Comparison of ENCODE assay signal across 28 cellular contexts in genomic region chr17:41794603-41794975, GRCh38. TPM values are rescaled to one million over a fixed set of nuclear protein-coding genes. Genes with fewer than 3 reads are reported as not detected.
DNase-seq lines count a peak whose midpoint lies in the region; ATAC-seq and TF ChIP-seq lines count a peak whose summit lies in the region.
"Had no signal": no experiment of that assay in that cellular context is flagged by ENCODE, and none has a peak within 500 bp of the region (broad histone marks: within the 10 kb centered on the region; RNA-seq: fewer than 3 reads in every experiment).

No MANE protein-coding gene starts in this region.

- H4K8ac ChIP-seq in mesenchymal stem cell (ENCODE audit: low read length): peak overlapping the region; percentile 19

- no peak overlapping the region for H3K23ac ChIP-seq in mesenchymal stem cell (ENCODE audit: low read length in 2 of 2)

- ATAC-seq in left cardiac atrium: no peak
- ATAC-seq: activated CD8-positive, alpha-beta memory T cell treated with anti-CD3 and anti-CD28 coated beads, Interleukin-2, amount 10 ng/mL, durations not matched to agents 7 days and 5 days; activated T-cell treated with anti-CD3 and anti-CD28 coated beads, Interleukin-2, amount 50 U/mL, for 72 hours had no signal

- peak overlapping the region in 1 of 2 experiments; percentile 85 for H2BK12ac ChIP-seq in mesenchymal stem cell (ENCODE audit: low read length in 2 of 2)

- no peak for DNase-seq in cardiac muscle cell (ENCODE audit: low read depth in 1 of 2, low spot score in 1 of 2)
- DNase-seq in left cardiac atrium: no peak
- DNase-seq in mesenchymal stem cell: no peak
- no peak for DNase-seq in type B pancreatic cell (ENCODE audit: extremely low spot score, unreplicated experiment)
- DNase-seq in mesenteric fat pad (ENCODE audit: low spot score): no peak
- no peak for DNase-seq in SW480 (ENCODE audit: low spot score)
- DNase-seq in activated T-cell treated with anti-CD3 and anti-CD28 coated beads, Interleukin-2, amount 50 U/mL, for 48 hours: no peak
- DNase-seq: activated CD4-positive, alpha-beta T cell treated with anti-CD3 and anti-CD28 coated beads, Interleukin-2, amount 50 U/mL, for 1 hour; activated CD8-positive, alpha-beta memory T cell treated with anti-CD3 and anti-CD28 coated beads, Interleukin-2, amount 10 ng/mL, durations not matched to agents 7 days and 5 days; activated naive CD4-positive, alpha-beta T cell; activated T-cell treated with anti-CD3 and anti-CD28 coated beads, Interleukin-2, amount 50 U/mL, for 72 hours; AML-193; CD4-positive, alpha-beta T cell; DMS 273 treated with DMSO at 0.1 percent for 48 hours; GOT3; pancreas; retina; SIG-M5; stimulated activated CD4-positive, alpha-beta T cell treated with anti-CD3 and anti-CD28 coated beads, Interleukin-2, amount 100 ng/mL, for 48 hours; SW 1271; upper lobe of left lung had no signal

- H3K9me3 ChIP-seq in cardiac muscle cell (ENCODE audit: low read depth): no peaks in the 10 kb centered on the region
- no peaks in the 10 kb centered on the region for H3K9me3 ChIP-seq in mesenchymal stem cell (ENCODE audit: control insufficient read depth, low read length)
- H3K9me3 ChIP-seq: pancreas, upper lobe of left lung had no signal

- H3K4me1 ChIP-seq in cardiac muscle cell (ENCODE audit: low read depth): peaks cover 43% of the 10 kb centered on the region
- H3K4me1 ChIP-seq in mesenchymal stem cell (ENCODE audit: control insufficient read depth, insufficient read depth, low read depth, low read length): peaks cover 26% of the 10 kb centered on the region

- TF ChIP-seq CTCF in cardiac muscle cell (IDR thresholded peaks at IDR 0.05; ENCODE audit: low read depth, low read length): no peak
- TF ChIP-seq CTCF in VCaP (conservative IDR thresholded peaks at IDR 0.05): no peak
- no peak for TF ChIP-seq CTCF in type B pancreatic cell (conservative IDR thresholded peaks at IDR 0.05)

- no peak overlapping the region for H3K4me3 ChIP-seq in cardiac muscle cell
- no peak overlapping the region for H3K4me3 ChIP-seq in mesenchymal stem cell (ENCODE audit: insufficient read depth in 1 of 2, low read depth in 1 of 2, low read length in 2 of 2)
- H3K4me3 ChIP-seq: pancreas, upper lobe of left lung had no signal

- 89% methylated on average over 5 of the region's 5 CpGs for WGBS in mesenchymal stem cell

- intact Hi-C loops in left cardiac atrium (cut with DNase I): no loop called here

- peak overlapping the region; percentile 34 to 61 for H3K18ac ChIP-seq in mesenchymal stem cell (ENCODE audit: low read depth in 1 of 2, low read length in 2 of 2)

- peak overlapping the region; percentile 82 for H2AK5ac ChIP-seq in mesenchymal stem cell (ENCODE audit: low read length, severe bottlenecking)

- H3K9ac ChIP-seq in mesenchymal stem cell (ENCODE audit: low read length): no peak overlapping the region

- H3K79me1 ChIP-seq in mesenchymal stem cell (replicated peaks; ENCODE audit: low read length, poor library complexity, severe bottlenecking): peaks cover 2% of the 10 kb centered on the region

- H3K36me3 Mint-ChIP-seq in type B pancreatic cell: no peaks in the 10 kb centered on the region
- H3K36me3 Mint-ChIP-seq: activated CD8-positive, alpha-beta memory T cell treated with anti-CD3 and anti-CD28 coated beads, Interleukin-2, amount 10 ng/mL, durations not matched to agents 7 days and 5 days; WTC11 had no signal

- no peaks in the 10 kb centered on the region for H3K36me3 ChIP-seq in cardiac muscle cell
- no peaks in the 10 kb centered on the region for H3K36me3 ChIP-seq in mesenchymal stem cell (ENCODE audit: control insufficient read depth in 1 of 2, insufficient read depth in 2 of 2, low read depth in 1 of 2, low read length in 2 of 2)
- H3K36me3 ChIP-seq: pancreas, upper lobe of left lung had no signal

- no peak overlapping the region for H3K14ac ChIP-seq in mesenchymal stem cell (ENCODE audit: low read length in 2 of 2)

- no peak overlapping the region for H2BK15ac ChIP-seq in mesenchymal stem cell (ENCODE audit: low read depth, poor library complexity, severe bottlenecking)

- H3K9me3 Mint-ChIP-seq in type B pancreatic cell: no peaks in the 10 kb centered on the region
- H3K9me3 Mint-ChIP-seq: activated T-cell treated with anti-CD3 and anti-CD28 coated beads, Interleukin-2, amount 50 U/mL, for 72 hours; CD4-positive, alpha-beta T cell; neural crest cell; WTC11 had no signal

- H3K27me3 ChIP-seq in cardiac muscle cell (no peaks in the 10 kb centered on the region), mesenchymal stem cell (ENCODE audit: control insufficient read depth in 1 of 2, insufficient read depth in 1 of 2, low read length in 2 of 2) (peaks cover 0 to 3% of the 10 kb centered on the region in 2 experiments)
- H3K27me3 ChIP-seq: pancreas, upper lobe of left lung had no signal

- no peak overlapping the region for H4K91ac ChIP-seq in mesenchymal stem cell (ENCODE audit: low read length)

- H3K27me3 Mint-ChIP-seq in type B pancreatic cell: no peaks in the 10 kb centered on the region
- H3K27me3 Mint-ChIP-seq: CD4-positive, alpha-beta T cell had no signal

- H3K4me1 Mint-ChIP-seq in type B pancreatic cell (ENCODE audit: unreplicated experiment): peaks cover 27% of the 10 kb centered on the region

- peak overlapping the region; percentile 82 for H3K27ac Mint-ChIP-seq in type B pancreatic cell
- H3K27ac Mint-ChIP-seq: activated CD8-positive, alpha-beta memory T cell treated with anti-CD3 and anti-CD28 coated beads, Interleukin-2, amount 10 ng/mL, durations not matched to agents 7 days and 5 days; activated T-cell treated with anti-CD3 and anti-CD28 coated beads, Interleukin-2, amount 50 U/mL, for 72 hours; CD4-positive, alpha-beta T cell; WTC11 had no signal

- H2BK5ac ChIP-seq in mesenchymal stem cell (ENCODE audit: low read depth, low read length, poor library complexity, severe bottlenecking): no peak overlapping the region

- peak overlapping the region in 1 of 2 experiments; percentile 80 for H3K4ac ChIP-seq in mesenchymal stem cell (ENCODE audit: low read depth in 1 of 2, low read length in 2 of 2)

- H2BK120ac ChIP-seq in mesenchymal stem cell (ENCODE audit: low read depth, low read length): no peak overlapping the region

- peak overlapping the region; percentile 99 for H3K27ac ChIP-seq in cardiac muscle cell
- peak overlapping the region; percentile 63 for H3K27ac ChIP-seq in VCaP
- no peak overlapping the region for H3K27ac ChIP-seq in mesenchymal stem cell (ENCODE audit: low read length, poor library complexity, severe bottlenecking)

- no peak overlapping the region for H2AFZ ChIP-seq in mesenchymal stem cell (ENCODE audit: low read depth, low read length)

- no peak overlapping the region for H3K4me3 Mint-ChIP-seq in type B pancreatic cell
- H3K4me3 Mint-ChIP-seq: activated CD8-positive, alpha-beta memory T cell treated with anti-CD3 and anti-CD28 coated beads, Interleukin-2, amount 10 ng/mL, durations not matched to agents 7 days and 5 days; activated T-cell treated with anti-CD3 and anti-CD28 coated beads, Interleukin-2, amount 50 U/mL, for 72 hours; CD4-positive, alpha-beta T cell; neural crest cell had no signal

- no peak overlapping the region for H3K4me2 ChIP-seq in mesenchymal stem cell (ENCODE audit: low read length, poor library complexity, severe bottlenecking)

RNA-seq across cellular contexts. Expression of gene JUP, which starts 8.1 kb away (rescaled TPM):
- total RNA-seq in cardiac muscle cell: 296 and 359 TPM in 2 replicates
- polyA plus RNA-seq in cardiac muscle cell: 160 and 206 TPM in 2 replicates
- total RNA-seq in left cardiac atrium: 100 to 1,000 TPM; 117 to 139 TPM
- polyA plus RNA-seq in mesenchymal stem cell (2013, experiment 1 of 2): 146 TPM
- polyA plus RNA-seq in mesenchymal stem cell (2013, experiment 2 of 2): 140 TPM
- total RNA-seq in type B pancreatic cell (ENCODE audit: low replicate concordance): 169 and 505 TPM in 2 replicates
- 16.2 TPM for total RNA-seq in mesenteric fat pad
- total RNA-seq: LHCN-M2 had no signal

RNA-seq across cellular contexts. Expression of gene P3H4, which starts 17.2 kb away (rescaled TPM):
- total RNA-seq in cardiac muscle cell: 118 and 153 TPM in 2 replicates
- polyA plus RNA-seq in cardiac muscle cell: 137 and 138 TPM in 2 replicates
- 10 to 100 TPM; 12.0 to 13.8 TPM for total RNA-seq in left cardiac atrium
- polyA plus RNA-seq in mesenchymal stem cell (2013, experiment 1 of 2): 63.6 TPM
- 62.2 TPM for polyA plus RNA-seq in mesenchymal stem cell (2013, experiment 2 of 2)
- total RNA-seq in type B pancreatic cell (ENCODE audit: low replicate concordance): 24.7 and 50.5 TPM in 2 replicates
- 5.6 TPM for total RNA-seq in mesenteric fat pad

RNA-seq across cellular contexts. Expression of gene FKBP10, which starts 18.2 kb away (rescaled TPM):
- 265 and 336 TPM in 2 replicates for total RNA-seq in cardiac muscle cell
- 113 and 165 TPM in 2 replicates for polyA plus RNA-seq in cardiac muscle cell
- total RNA-seq in left cardiac atrium: 10 to 100 TPM; 33.0 to 47.3 TPM
- polyA plus RNA-seq in mesenchymal stem cell (2013, experiment 1 of 2): 641 TPM
- polyA plus RNA-seq in mesenchymal stem cell (2013, experiment 2 of 2): 626 TPM
- 54.3 and 249 TPM in 2 replicates for total RNA-seq in type B pancreatic cell (ENCODE audit: low replicate concordance)
- 35.7 TPM for total RNA-seq in mesenteric fat pad
- total RNA-seq: CD4-positive, alpha-beta T cell had no signal

RNA-seq across cellular contexts. Expression of gene NT5C3B, which starts 41.4 kb away (rescaled TPM):
- 164 and 190 TPM in 2 replicates for total RNA-seq in cardiac muscle cell
- polyA plus RNA-seq in cardiac muscle cell: 221 and 222 TPM in 2 replicates
- total RNA-seq in left cardiac atrium: 10 to 100 TPM; 27.8 to 42.1 TPM
- 50.3 TPM for polyA plus RNA-seq in mesenchymal stem cell (2013, experiment 1 of 2)
- 50.3 TPM for polyA plus RNA-seq in mesenchymal stem cell (2013, experiment 2 of 2)
- total RNA-seq in type B pancreatic cell (ENCODE audit: low replicate concordance): 46.0 and 74.8 TPM in 2 replicates
- total RNA-seq in mesenteric fat pad: 43.8 TPM

RNA-seq across cellular contexts. Expression of gene KLHL10, which starts 43.0 kb away (rescaled TPM):
- total RNA-seq in cardiac muscle cell (0.36 TPM in 1 of 2 replicates, not detected in the other), left cardiac atrium (under 1 TPM; 0.18 to 0.32 TPM), type B pancreatic cell (ENCODE audit: low replicate concordance) (0.24 TPM in 1 of 2 replicates, not detected in the other), mesenteric fat pad (0.74 TPM)
- 0.14 TPM in 1 of 2 replicates, not detected in the other for polyA plus RNA-seq in cardiac muscle cell
- polyA plus RNA-seq in mesenchymal stem cell (2013, experiment 1 of 2): not detected
- 0.03 TPM for polyA plus RNA-seq in mesenchymal stem cell (2013, experiment 2 of 2)
- total RNA-seq: A172; activated CD8-positive, alpha-beta memory T cell treated with anti-CD3 and anti-CD28 coated beads, Interleukin-2, amount 10 ng/mL, durations not matched to agents 7 days and 5 days; CD4-positive, alpha-beta T cell; chondrocyte; LHCN-M2; neural crest cell; OCI-LY7; pancreas had no signal
